Comparison of ENCODE assay signal across 8 cellular contexts in genomic region chr14:68468437-68469207, GRCh38.
DNase-seq lines count a peak whose midpoint lies in the region; ATAC-seq and TF ChIP-seq lines count a peak whose summit lies in the region.

No MANE protein-coding gene starts in this region.

- 95% methylated on average over 5 of the region's 5 CpGs for WGBS in esophagus muscularis mucosa

- H3K27ac ChIP-seq in esophagus muscularis mucosa (replicated peaks in 1 of 4), result peak overlapping the region in 1 of 4 donors; percentile 39

- ATAC-seq in left colon (no peak), HG03095 (IDR thresholded peaks at IDR 0.05; ENCODE audit: unreplicated experiment) (no peak)

- peaks cover 5 to 37% (median 24%) of the 10 kb centered on the region in 4 donors for H3K4me1 ChIP-seq in esophagus muscularis mucosa

- TF ChIP-seq CTCF in esophagus muscularis mucosa (IDR thresholded peaks at IDR 0.05), result no peak

- no peak overlapping the region for H3K4me3 ChIP-seq in esophagus muscularis mucosa

- DNase-seq in GM03348 (ENCODE audit: low spot score) (peak; percentile 59), esophagus muscularis mucosa (ENCODE audit: extremely low spot score) (peak; percentile 82), NCI-H82 (lab: John Stamatoyannopoulos, UW) (no peak), left colon (no peak), COR-L47 (lab: John Stamatoyannopoulos, UW) (no peak)
- peak; percentile 13 to 28 for DNase-seq in activated CD4-positive, alpha-beta T cell treated with anti-CD3 and anti-CD28 coated beads for 4 hours
- DNase-seq in stimulated activated CD4-positive, alpha-beta T cell treated with anti-CD3 and anti-CD28 coated beads, Interleukin-12 subunit alpha, Interleukin-12 subunit beta, amount 100 ng/mL, for 48 hours (ENCODE audit: low read depth in 2 of 3, low spot score in 1 of 3), result peak; percentile 24 to 48 (median 25)

- no peak for TF ChIP-seq POLR2A in esophagus muscularis mucosa (IDR thresholded peaks at IDR 0.05; ENCODE audit: low read depth)

- H3K27me3 ChIP-seq in esophagus muscularis mucosa, result no peaks in the 10 kb centered on the region

- intact Hi-C loops in esophagus muscularis mucosa (cut with DNase I), result no loop called here
- intact Hi-C loops in left colon (cut with DNase I, micrococcal nuclease), result no loop called here

- H3K9me3 ChIP-seq in esophagus muscularis mucosa, result no peaks in the 10 kb centered on the region

- TF ChIP-seq EP300 in esophagus muscularis mucosa (IDR thresholded peaks at IDR 0.05), result no peak

- H3K36me3 ChIP-seq in esophagus muscularis mucosa, result no peaks in the 10 kb centered on the region

Comparison
In these comparisons a context has a peak if more than half of its experiments do, and no peak if none do; other contexts are left out.
1. DNase-seq: peak in GM03348 (single experiment), activated CD4-positive, alpha-beta T cell treated with anti-CD3 and anti-CD28 coated beads for 4 hours (2 of 2), esophagus muscularis mucosa (single experiment) and stimulated activated CD4-positive, alpha-beta T cell treated with anti-CD3 and anti-CD28 coated beads, Interleukin-12 subunit alpha, Interleukin-12 subunit beta, amount 100 ng/mL, for 48 hours (3 of 3); none in NCI-H82 (single experiment), left colon (0 of 2) and COR-L47 (single experiment).